Comparison of ENCODE assay signal across 28 cellular contexts in genomic region chr17:48178327-48178726, GRCh38.
"Had no signal": no experiment of that assay in that cellular context is flagged by ENCODE, and none has a peak within 500 bp of the region (broad histone marks: within the 10 kb centered on the region; RNA-seq: fewer than 3 reads in every experiment).

No MANE protein-coding gene starts in this region.

- H3K9me3 Mint-ChIP-seq: activated CD4-positive, alpha-beta memory T cell treated with anti-CD3 and anti-CD28 coated beads, Interleukin-2, amount 10 ng/mL, durations not matched to agents 7 days and 5 days; activated CD4-positive, alpha-beta T cell treated with anti-CD3 and anti-CD28 coated beads, Interleukin-2, amount 10 ng/mL, durations not matched to agents 7 days and 5 days; activated naive CD4-positive, alpha-beta T cell treated with anti-CD3 and anti-CD28 coated beads, Interleukin-2, amount 10 ng/mL, durations not matched to agents 7 days and 5 days; activated naive CD4-positive, alpha-beta T cell treated with anti-CD3 and anti-CD28 coated beads, Interleukin-2, amount 50 U/mL, for 72 hours; activated naive CD8-positive, alpha-beta T cell treated with anti-CD3 and anti-CD28 coated beads, Interleukin-2, amount 10 ng/mL, durations not matched to agents 7 days and 5 days; activated T-cell treated with anti-CD3 and anti-CD28 coated beads, Interleukin-2, amount 50 U/mL, for 24 hours; activated T-cell treated with anti-CD3 and anti-CD28 coated beads, Interleukin-2, amount 50 U/mL, for 72 hours; brain had no signal

- H3K27ac ChIP-seq: ascending aorta, breast epithelium, cardiac muscle cell, colonic mucosa, epithelial cell of prostate, esophagus squamous epithelium, gastroesophageal sphincter had no signal

- DNase-seq: activated CD4-positive, alpha-beta memory T cell treated with anti-CD3 and anti-CD28 coated beads, Interleukin-2, amount 10 ng/mL, durations not matched to agents 7 days and 5 days; activated CD4-positive, alpha-beta T cell treated with anti-CD3 and anti-CD28 coated beads for 4 hours; activated CD4-positive, alpha-beta T cell treated with anti-CD3 and anti-CD28 coated beads, Interleukin-2, amount 10 ng/mL, durations not matched to agents 7 days and 5 days; activated CD4-positive, alpha-beta T cell treated with anti-CD3 and anti-CD28 coated beads, Interleukin-2, amount 50 U/mL, for 4 hours; activated CD4-positive, CD25-positive, alpha-beta regulatory T cell; activated CD4-positive, CD25-positive, alpha-beta regulatory T cell treated with anti-CD3 and anti-CD28 coated beads, Interleukin-2, amount 50 U/mL, for 72 hours; activated CD8-positive, alpha-beta memory T cell treated with anti-CD3 and anti-CD28 coated beads, Interleukin-2, amount 50 U/mL, for 48 hours; activated gamma-delta T cell; activated naive CD4-positive, alpha-beta T cell; activated naive CD4-positive, alpha-beta T cell treated with anti-CD3 and anti-CD28 coated beads, Interleukin-2, amount 10 ng/mL, durations not matched to agents 7 days and 5 days; activated naive CD8-positive, alpha-beta T cell treated with anti-CD3 and anti-CD28 coated beads, Interleukin-2, amount 10 ng/mL, durations not matched to agents 7 days and 5 days; activated T-cell treated with anti-CD3 and anti-CD28 coated beads for 4 hours; activated T-cell treated with anti-CD3 and anti-CD28 coated beads, Interleukin-2, amount 50 U/mL, for 24 hours; activated T-cell treated with anti-CD3 and anti-CD28 coated beads, Interleukin-2, amount 50 U/mL, for 72 hours; central memory CD4-positive, alpha-beta T cell; cerebellar nuclear complex; colonic mucosa; effector CD8-positive, alpha-beta T cell; esophagus squamous epithelium; foreskin melanocyte; T-helper 2 cell had no signal

- H3K4me3 Mint-ChIP-seq: activated CD4-positive, alpha-beta memory T cell treated with anti-CD3 and anti-CD28 coated beads, Interleukin-2, amount 10 ng/mL, durations not matched to agents 7 days and 5 days; activated CD4-positive, alpha-beta T cell treated with anti-CD3 and anti-CD28 coated beads, Interleukin-2, amount 10 ng/mL, durations not matched to agents 7 days and 5 days; activated naive CD4-positive, alpha-beta T cell treated with anti-CD3 and anti-CD28 coated beads, Interleukin-2, amount 10 ng/mL, durations not matched to agents 7 days and 5 days; activated naive CD8-positive, alpha-beta T cell treated with anti-CD3 and anti-CD28 coated beads, Interleukin-2, amount 10 ng/mL, durations not matched to agents 7 days and 5 days; activated T-cell treated with anti-CD3 and anti-CD28 coated beads, Interleukin-2, amount 50 U/mL, for 24 hours; activated T-cell treated with anti-CD3 and anti-CD28 coated beads, Interleukin-2, amount 50 U/mL, for 72 hours; brain had no signal

- H3K36me3 ChIP-seq: ascending aorta, breast epithelium, cardiac muscle cell, colonic mucosa, esophagus squamous epithelium, gastroesophageal sphincter had no signal

- H3K36me3 Mint-ChIP-seq: brain had no signal

- H3K9me3 ChIP-seq: ascending aorta, breast epithelium, colonic mucosa, esophagus squamous epithelium, gastroesophageal sphincter had no signal

- ATAC-seq: activated naive CD4-positive, alpha-beta T cell treated with anti-CD3 and anti-CD28 coated beads, Interleukin-2, amount 50 U/mL, for 72 hours; activated T-cell treated with anti-CD3 and anti-CD28 coated beads, Interleukin-2, amount 50 U/mL, for 72 hours; gastroesophageal sphincter had no signal

- H3K4me3 ChIP-seq: ascending aorta, breast epithelium, cardiac muscle cell, colonic mucosa, esophagus squamous epithelium, gastroesophageal sphincter had no signal

- H3K27ac Mint-ChIP-seq: activated CD4-positive, alpha-beta memory T cell treated with anti-CD3 and anti-CD28 coated beads, Interleukin-2, amount 10 ng/mL, durations not matched to agents 7 days and 5 days; activated CD4-positive, alpha-beta T cell treated with anti-CD3 and anti-CD28 coated beads, Interleukin-2, amount 10 ng/mL, durations not matched to agents 7 days and 5 days; activated naive CD4-positive, alpha-beta T cell treated with anti-CD3 and anti-CD28 coated beads, Interleukin-2, amount 10 ng/mL, durations not matched to agents 7 days and 5 days; activated naive CD8-positive, alpha-beta T cell treated with anti-CD3 and anti-CD28 coated beads, Interleukin-2, amount 10 ng/mL, durations not matched to agents 7 days and 5 days; activated T-cell treated with anti-CD3 and anti-CD28 coated beads, Interleukin-2, amount 50 U/mL, for 24 hours; activated T-cell treated with anti-CD3 and anti-CD28 coated beads, Interleukin-2, amount 50 U/mL, for 72 hours; brain had no signal
